Comparison of ENCODE assay signal across 37 cellular contexts in the genomic region with DNA sequence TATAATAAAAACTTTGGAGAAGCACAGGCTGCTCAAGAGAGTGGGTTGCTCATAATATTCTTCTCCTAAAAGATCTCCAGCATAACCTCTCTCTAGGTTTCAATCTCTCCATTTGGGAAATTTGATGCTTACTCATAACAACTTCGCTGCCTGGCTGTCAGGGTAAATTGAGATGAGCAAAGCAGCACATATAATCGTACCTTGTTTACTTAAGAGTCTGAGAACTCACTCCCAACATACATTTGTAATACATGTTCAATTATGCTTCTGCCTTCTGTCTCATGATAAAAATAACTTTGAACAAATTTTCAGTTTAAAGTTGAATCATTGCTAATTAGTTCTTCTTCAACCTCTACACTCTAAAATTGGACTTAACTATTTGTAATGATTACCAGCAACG.
"Had no signal": no experiment of that assay in that cellular context is flagged by ENCODE, and none has a peak within 500 bp of the region (broad histone marks: within the 10 kb centered on the region; RNA-seq: fewer than 3 reads in every experiment).

No MANE protein-coding gene starts in this region.

- ATAC-seq: activated CD8-positive, alpha-beta memory T cell treated with anti-CD3 and anti-CD28 coated beads, Interleukin-2, amount 10 ng/mL, durations not matched to agents 7 days and 5 days; activated naive CD8-positive, alpha-beta T cell treated with anti-CD3 and anti-CD28 coated beads, Interleukin-2, amount 50 U/mL, for 24 hours; SK-N-SH treated with all-trans-retinoic acid at 6 μM for 48 hours had no signal

- H3K36me3 Mint-ChIP-seq: activated CD4-positive, alpha-beta memory T cell treated with anti-CD3 and anti-CD28 coated beads for 36 hours; activated CD8-positive, alpha-beta memory T cell treated with anti-CD3 and anti-CD28 coated beads, Interleukin-2, amount 10 ng/mL, durations not matched to agents 7 days and 5 days; activated naive CD4-positive, alpha-beta T cell treated with anti-CD3 and anti-CD28 coated beads, Interleukin-2, amount 10 ng/mL, durations not matched to agents 7 days and 5 days; activated naive CD8-positive, alpha-beta T cell; brain had no signal

- H3K27me3 Mint-ChIP-seq: activated B cell treated with CpG ODN at 0.5 μM for 24 hours, brain had no signal

- H3K27me3 ChIP-seq: Peyer's patch had no signal

- H3K4me3 Mint-ChIP-seq: activated B cell treated with CpG ODN at 0.5 μM for 24 hours; activated CD4-positive, alpha-beta memory T cell treated with anti-CD3 and anti-CD28 coated beads for 36 hours; activated CD8-positive, alpha-beta memory T cell treated with anti-CD3 and anti-CD28 coated beads, Interleukin-2, amount 10 ng/mL, durations not matched to agents 7 days and 5 days; activated naive CD4-positive, alpha-beta T cell treated with anti-CD3 and anti-CD28 coated beads, Interleukin-2, amount 10 ng/mL, durations not matched to agents 7 days and 5 days; activated naive CD8-positive, alpha-beta T cell; activated naive CD8-positive, alpha-beta T cell treated with anti-CD3 and anti-CD28 coated beads, Interleukin-2, amount 50 U/mL, for 24 hours; brain had no signal

- H3K4me1 ChIP-seq: Peyer's patch had no signal

- H3K4me1 Mint-ChIP-seq: activated B cell treated with CpG ODN at 0.5 μM for 24 hours; activated naive CD4-positive, alpha-beta T cell treated with anti-CD3 and anti-CD28 coated beads, Interleukin-2, amount 10 ng/mL, durations not matched to agents 7 days and 5 days; activated naive CD8-positive, alpha-beta T cell treated with anti-CD3 and anti-CD28 coated beads, Interleukin-2, amount 50 U/mL, for 24 hours; brain had no signal

- FAIRE-seq: bronchial epithelial cell had no signal

- H3K9me3 ChIP-seq: Peyer's patch had no signal

- H3K27ac ChIP-seq: Peyer's patch, VCaP had no signal

- H3K36me3 ChIP-seq: Peyer's patch had no signal

- DNase-seq: activated B cell treated with CpG ODN at 0.5 μM for 24 hours; activated CD4-positive, alpha-beta memory T cell treated with anti-CD3 and anti-CD28 coated beads for 36 hours; activated CD4-positive, alpha-beta T cell treated with anti-CD3 and anti-CD28 coated beads for 4 hours; activated CD4-positive, alpha-beta T cell treated with anti-CD3 and anti-CD28 coated beads, Interleukin-2, amount 50 U/mL, for 1 hour; activated CD4-positive, CD25-positive, alpha-beta regulatory T cell treated with anti-CD3 and anti-CD28 coated beads, Interleukin-2, amount 50 U/mL, for 72 hours; activated CD8-positive, alpha-beta memory T cell treated with anti-CD3 and anti-CD28 coated beads for 24 hours; activated CD8-positive, alpha-beta memory T cell treated with anti-CD3 and anti-CD28 coated beads, Interleukin-2, amount 10 ng/mL, durations not matched to agents 7 days and 5 days; activated CD8-positive, alpha-beta memory T cell treated with anti-CD3 and anti-CD28 coated beads, Interleukin-2, amount 50 U/mL, for 48 hours; activated effector memory CD4-positive, alpha-beta T cell treated with Interleukin-2 at 50 U/mL for 16 hours; activated naive CD4-positive, alpha-beta T cell treated with anti-CD3 and anti-CD28 coated beads, Interleukin-2, amount 10 ng/mL, durations not matched to agents 7 days and 5 days; activated naive CD8-positive, alpha-beta T cell treated with anti-CD3 and anti-CD28 coated beads, Interleukin-2, amount 50 U/mL, for 24 hours; activated T-cell treated with anti-CD3 and anti-CD28 coated beads, Interleukin-2, amount 50 U/mL, for 48 hours; anterior cingulate cortex; caudate nucleus; cerebellar nuclear complex; NCI-H1092 treated with DMSO at 0.1 percent for 48 hours; NCI-H1417; NCI-H146; NCI-H187; NCI-H2029 treated with DMSO at 0.1 percent for 48 hours; NCI-H2171 treated with DMSO at 0.1 percent for 48 hours; NCI-H2227 treated with DMSO at 0.1 percent for 48 hours; NCI-H446; NCI-H510A treated with DMSO at 0.1 percent for 48 hours; NCI-H526 treated with DMSO at 0.1 percent for 48 hours; NK-92 treated with Interleukin-12 subunit alpha and Interleukin-12 subunit beta, amount 100 ng/mL, for 24 hours; PC-3; Peyer's patch; RPMI8226; SIG-M5; T-helper 1 cell; T-helper 9 cell had no signal

- H3K9me3 Mint-ChIP-seq: activated B cell treated with CpG ODN at 0.5 μM for 24 hours; activated CD4-positive, alpha-beta memory T cell treated with anti-CD3 and anti-CD28 coated beads for 36 hours; activated naive CD4-positive, alpha-beta T cell treated with anti-CD3 and anti-CD28 coated beads, Interleukin-2, amount 10 ng/mL, durations not matched to agents 7 days and 5 days; activated naive CD8-positive, alpha-beta T cell treated with anti-CD3 and anti-CD28 coated beads, Interleukin-2, amount 50 U/mL, for 24 hours; brain had no signal

- H3K4me3 ChIP-seq: Peyer's patch had no signal

- H3K27ac Mint-ChIP-seq: activated B cell treated with CpG ODN at 0.5 μM for 24 hours; activated CD4-positive, alpha-beta memory T cell treated with anti-CD3 and anti-CD28 coated beads for 36 hours; activated CD8-positive, alpha-beta memory T cell treated with anti-CD3 and anti-CD28 coated beads, Interleukin-2, amount 10 ng/mL, durations not matched to agents 7 days and 5 days; activated naive CD4-positive, alpha-beta T cell treated with anti-CD3 and anti-CD28 coated beads, Interleukin-2, amount 10 ng/mL, durations not matched to agents 7 days and 5 days; activated naive CD8-positive, alpha-beta T cell; activated naive CD8-positive, alpha-beta T cell treated with anti-CD3 and anti-CD28 coated beads, Interleukin-2, amount 50 U/mL, for 24 hours; brain had no signal
